ENCODE assay signal across 8 cellular contexts in the genomic region with DNA sequence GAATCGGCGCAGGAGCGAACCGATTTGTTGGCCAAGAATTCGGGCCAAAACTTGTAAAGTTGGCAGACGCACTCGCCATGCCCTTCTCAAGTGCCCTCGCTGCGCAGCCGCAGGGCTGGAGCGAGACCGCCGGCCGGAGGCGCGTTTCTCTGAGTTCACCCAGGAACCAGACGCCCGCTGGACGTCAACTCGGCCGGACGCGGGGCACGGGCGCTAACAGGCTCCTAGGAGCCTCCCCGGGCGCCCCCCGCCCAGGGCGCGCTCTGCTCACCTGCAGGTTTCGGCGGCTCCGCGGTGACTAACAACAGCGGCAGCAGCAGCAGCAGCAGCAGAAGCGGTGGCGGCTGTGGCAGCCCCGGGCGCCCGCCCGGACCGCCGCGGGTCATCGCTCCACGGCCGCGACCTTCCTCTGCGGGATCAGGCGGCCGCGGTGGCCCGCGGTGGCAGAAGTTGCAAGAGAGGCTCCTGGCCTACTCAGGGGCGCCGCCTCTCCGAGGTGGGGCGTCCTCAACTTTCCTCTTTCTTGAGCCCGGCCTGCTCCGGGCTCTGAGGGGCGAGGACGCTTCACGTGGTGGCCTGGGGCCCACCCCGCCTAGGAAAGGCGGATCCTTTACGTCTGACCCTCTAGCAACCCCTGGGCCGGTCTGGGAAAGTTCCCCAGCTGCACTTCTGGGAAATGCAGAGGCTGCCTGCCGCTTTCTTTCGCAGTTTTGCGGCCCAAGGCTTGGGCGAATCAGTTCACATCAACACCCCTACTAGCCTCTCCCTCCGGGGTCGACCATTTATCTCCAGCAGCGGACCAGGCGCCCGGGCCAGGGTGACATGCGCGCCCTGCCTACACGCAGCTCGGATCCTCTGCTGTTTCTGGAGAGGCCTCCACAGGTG. TPM values are rescaled to one million over a fixed set of nuclear protein-coding genes. Genes with fewer than 3 reads are reported as not detected.
A peak's percentile ranks its signal among the peaks of the same experiment; 100 is the strongest.
DNase-seq lines count a peak whose midpoint lies in the region; ATAC-seq, FAIRE-seq and TF ChIP-seq lines count a peak whose summit lies in the region.

TSS of gene PLBD1 (minus strand) at position 573 of the 885 bp plus-strand sequence. CDS start at position 386, 187 bp downstream.

- H3K4me3 ChIP-seq in right atrium auricular region (peak within 1 kb of the TSS; percentile 61 to 69), parathyroid adenoma (ENCODE audit: low read depth, low read length) (peak within 1 kb of the TSS; percentile 45)

- no peak within 1 kb of the TSS for H3K9ac ChIP-seq in parathyroid adenoma

- H3K36me3 ChIP-seq in right atrium auricular region, result no peaks in the 10 kb centered on the region
- H3K36me3 ChIP-seq in parathyroid adenoma (ENCODE audit: control insufficient read depth, insufficient read depth, low read length), result no peaks in the 10 kb centered on the region

- H3K9me3 ChIP-seq in right atrium auricular region (no peaks in the 10 kb centered on the region), parathyroid adenoma (ENCODE audit: control insufficient read depth, low read length) (no peaks in the 10 kb centered on the region)

- ATAC-seq in HG03139 (IDR thresholded peaks at IDR 0.05; ENCODE audit: unreplicated experiment) (peak; percentile 51), HG03457 (IDR thresholded peaks at IDR 0.05; ENCODE audit: unreplicated experiment) (no peak)
- peak; percentile 52 for ATAC-seq in activated naive CD8-positive, alpha-beta T cell treated with anti-CD3 and anti-CD28 coated beads, Interleukin-2, amount 50 U/mL, for 24 hours

- H3K9me3 Mint-ChIP-seq in activated naive CD8-positive, alpha-beta T cell treated with anti-CD3 and anti-CD28 coated beads, Interleukin-2, amount 50 U/mL, for 24 hours, result no peaks in the 10 kb centered on the region

- DNase-seq in activated CD8-positive, alpha-beta memory T cell treated with anti-CD3 and anti-CD28 coated beads for 24 hours, result peak; percentile 65
- DNase-seq in activated CD8-positive, alpha-beta memory T cell treated with anti-CD3 and anti-CD28 coated beads, Interleukin-2, amount 50 U/mL, for 4 hours, result no peak
- peak; percentile 14 for DNase-seq in activated naive CD8-positive, alpha-beta T cell treated with anti-CD3 and anti-CD28 coated beads, Interleukin-2, amount 50 U/mL, for 24 hours
- DNase-seq in right atrium auricular region (ENCODE audit: low spot score) (peak; percentile 76), HTR-8/SVneo (ENCODE audit: insufficient read length, low spot score) (no peak)

- H2AFZ ChIP-seq in parathyroid adenoma, result peak within 1 kb of the TSS; percentile 87

- FAIRE-seq in HTR-8/SVneo (lab: Jason Lieb, UNC), result no peak

- H3K27me3 ChIP-seq in right atrium auricular region, result no peaks in the 10 kb centered on the region
- no peaks in the 10 kb centered on the region for H3K27me3 ChIP-seq in parathyroid adenoma (ENCODE audit: control insufficient read depth, insufficient read depth, low read length)

- H3K4me1 ChIP-seq in right atrium auricular region, result peaks cover 0 to 15% of the 10 kb centered on the region in 2 donors
- H3K4me1 ChIP-seq in parathyroid adenoma, result no peaks in the 10 kb centered on the region

- peak within 1 kb of the TSS; percentile 44 for H3K27ac Mint-ChIP-seq in activated naive CD8-positive, alpha-beta T cell treated with anti-CD3 and anti-CD28 coated beads, Interleukin-2, amount 50 U/mL, for 24 hours

- peaks cover 2% of the 10 kb centered on the region for H3K36me3 Mint-ChIP-seq in activated naive CD8-positive, alpha-beta T cell treated with anti-CD3 and anti-CD28 coated beads, Interleukin-2, amount 50 U/mL, for 24 hours (ENCODE audit: low read depth)

- H3K27ac ChIP-seq in right atrium auricular region (peak within 1 kb of the TSS; percentile 89 to 90), parathyroid adenoma (no peak within 1 kb of the TSS)

- H3K4me2 ChIP-seq in parathyroid adenoma (ENCODE audit: low read length), result peak within 1 kb of the TSS; percentile 59

- peaks cover 3% of the 10 kb centered on the region for H3K4me1 Mint-ChIP-seq in activated naive CD8-positive, alpha-beta T cell treated with anti-CD3 and anti-CD28 coated beads, Interleukin-2, amount 50 U/mL, for 24 hours

- peak within 1 kb of the TSS; percentile 42 for H3K4me3 Mint-ChIP-seq in activated naive CD8-positive, alpha-beta T cell treated with anti-CD3 and anti-CD28 coated beads, Interleukin-2, amount 50 U/mL, for 24 hours

- no peaks in the 10 kb centered on the region for H3K79me2 ChIP-seq in parathyroid adenoma

- H3K27me3 Mint-ChIP-seq in activated naive CD8-positive, alpha-beta T cell treated with anti-CD3 and anti-CD28 coated beads, Interleukin-2, amount 50 U/mL, for 24 hours, result peaks cover 30% of the 10 kb centered on the region

- no peak for TF ChIP-seq CTCF in right atrium auricular region (IDR thresholded peaks at IDR 0.05)
- no peak for TF ChIP-seq CTCF in parathyroid adenoma (IDR thresholded peaks at IDR 0.05)

RNA-seq across cellular contexts. Expression of gene PLBD1, which starts in this region (rescaled TPM):
- total RNA-seq in right atrium auricular region, result 10 to 100 TPM; 15.1 to 21.5 TPM

Comparison
In these comparisons a context has a peak if more than half of its experiments do, and no peak if none do; other contexts are left out.
1. DNase-seq: peak in activated CD8-positive, alpha-beta memory T cell treated with anti-CD3 and anti-CD28 coated beads for 24 hours (single experiment), activated naive CD8-positive, alpha-beta T cell treated with anti-CD3 and anti-CD28 coated beads, Interleukin-2, amount 50 U/mL, for 24 hours (single experiment) and right atrium auricular region (single experiment); none in activated CD8-positive, alpha-beta memory T cell treated with anti-CD3 and anti-CD28 coated beads, Interleukin-2, amount 50 U/mL, for 4 hours (single experiment) and HTR-8/SVneo (single experiment).